29 cellular contexts compared by ENCODE assay signal in the genomic region with DNA sequence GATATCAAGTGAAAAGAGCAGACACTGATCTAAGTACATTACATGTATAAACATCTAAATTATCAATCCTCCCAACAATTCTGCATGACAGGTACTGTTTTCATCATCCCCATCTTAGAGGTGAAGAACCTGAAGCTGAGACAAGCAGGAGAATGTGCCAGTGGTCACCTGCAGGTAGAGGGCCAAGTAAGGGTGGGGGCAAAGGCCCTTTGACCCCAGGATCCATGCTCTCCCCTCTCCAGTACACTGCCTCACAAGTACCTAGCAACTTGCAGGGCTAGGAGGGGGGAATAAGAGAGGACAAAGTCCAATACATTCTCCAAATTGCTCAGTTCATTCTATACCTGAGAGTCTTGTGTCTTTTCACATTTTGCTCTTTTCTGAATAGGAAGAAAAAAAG. TPM values are rescaled to one million over a fixed set of nuclear protein-coding genes. Genes with fewer than 3 reads are reported as not detected.
"Had no signal": no experiment of that assay in that cellular context is flagged by ENCODE, and none has a peak within 500 bp of the region (broad histone marks: within the 10 kb centered on the region; RNA-seq: fewer than 3 reads in every experiment).

No MANE protein-coding gene starts in this region.

- H3K4me1 ChIP-seq: neural progenitor cell, parathyroid adenoma, psoas muscle, spleen, thyroid gland, tibial nerve, upper lobe of left lung had no signal

- H3K4me2 ChIP-seq: neural progenitor cell, smooth muscle cell had no signal

- H2AFZ ChIP-seq: neural progenitor cell, parathyroid adenoma had no signal

- H3K27me3 ChIP-seq: neural progenitor cell, ovary, spleen, stomach, thyroid gland, tibial nerve, upper lobe of left lung, vagina had no signal

- H3K4me1 Mint-ChIP-seq: natural killer cell; nephron; neural progenitor cell; stimulated activated effector memory CD8-positive, alpha-beta T cell treated with anti-CD3 and anti-CD28 coated beads, Interleukin-12 subunit alpha, Interleukin-12 subunit beta, amount 100 ng/mL, for 72 hours; stimulated activated naive B cell treated with anti-CD40 and anti-IgM and Interleukin-4, amounts not matched to agents 10 μg/mL and 1 μg/mL and 100 μg/mL, for 72 hours had no signal

- H3K9me3 Mint-ChIP-seq: natural killer cell; nephron; neural progenitor cell; stimulated activated effector memory CD8-positive, alpha-beta T cell treated with anti-CD3 and anti-CD28 coated beads, Interleukin-12 subunit alpha, Interleukin-12 subunit beta, amount 100 ng/mL, for 72 hours; stimulated activated naive B cell treated with anti-CD40 and anti-IgM and Interleukin-4, amounts not matched to agents 10 μg/mL and 1 μg/mL and 100 μg/mL, for 72 hours; stimulated activated naive CD8-positive, alpha-beta T cell treated with anti-CD3 and anti-CD28 coated beads, Interleukin-15, Interleukin-2, amounts not matched to agents 100 ng/mL and 50 ng/mL, for 24 hours had no signal

- H3K9me3 ChIP-seq: ovary, psoas muscle, spleen, stomach, thoracic aorta, thyroid gland, tibial nerve, upper lobe of left lung, vagina had no signal

- H3K27me3 Mint-ChIP-seq: progenitor cell of endocrine pancreas; stimulated activated naive B cell treated with anti-CD40 and anti-IgM and Interleukin-4, amounts not matched to agents 10 μg/mL and 1 μg/mL and 100 μg/mL, for 72 hours; stimulated activated naive CD8-positive, alpha-beta T cell treated with anti-CD3 and anti-CD28 coated beads, Interleukin-15, Interleukin-2, amounts not matched to agents 100 ng/mL and 50 ng/mL, for 24 hours had no signal

- H3K4me3 Mint-ChIP-seq: natural killer cell; nephron; neural progenitor cell; stimulated activated effector memory CD8-positive, alpha-beta T cell treated with anti-CD3 and anti-CD28 coated beads, Interleukin-12 subunit alpha, Interleukin-12 subunit beta, amount 100 ng/mL, for 72 hours; stimulated activated naive B cell treated with anti-CD40 and anti-IgM and Interleukin-4, amounts not matched to agents 10 μg/mL and 1 μg/mL and 100 μg/mL, for 72 hours; stimulated activated naive CD8-positive, alpha-beta T cell treated with anti-CD3 and anti-CD28 coated beads, Interleukin-15, Interleukin-2, amounts not matched to agents 100 ng/mL and 50 ng/mL, for 24 hours had no signal

- H3K4me3 ChIP-seq: neural progenitor cell, ovary, psoas muscle, skin epidermis, smooth muscle cell, spleen, stomach, thoracic aorta, thyroid gland, tibial nerve, upper lobe of left lung, vagina had no signal

- ATAC-seq: natural killer cell; psoas muscle; right cardiac atrium; sciatic nerve; stimulated activated effector memory CD8-positive, alpha-beta T cell treated with anti-CD3 and anti-CD28 coated beads, Interleukin-12 subunit alpha, Interleukin-12 subunit beta, amount 100 ng/mL, for 72 hours; stimulated activated naive B cell treated with anti-CD40 and anti-IgM and Interleukin-4, amounts not matched to agents 10 μg/mL and 1 μg/mL and 100 μg/mL, for 72 hours had no signal

- FAIRE-seq: urothelium cell line had no signal

- H3K9ac ChIP-seq: neural progenitor cell, parathyroid adenoma had no signal

- H3K27ac Mint-ChIP-seq: natural killer cell; nephron; neural progenitor cell; progenitor cell of endocrine pancreas; stimulated activated effector memory CD8-positive, alpha-beta T cell treated with anti-CD3 and anti-CD28 coated beads, Interleukin-12 subunit alpha, Interleukin-12 subunit beta, amount 100 ng/mL, for 72 hours; stimulated activated naive B cell treated with anti-CD40 and anti-IgM and Interleukin-4, amounts not matched to agents 10 μg/mL and 1 μg/mL and 100 μg/mL, for 72 hours; stimulated activated naive CD8-positive, alpha-beta T cell treated with anti-CD3 and anti-CD28 coated beads, Interleukin-15, Interleukin-2, amounts not matched to agents 100 ng/mL and 50 ng/mL, for 24 hours had no signal

- DNase-seq: natural killer cell; occipital lobe; ovary; posterior cingulate gyrus; psoas muscle; right cardiac atrium; spleen; stimulated activated CD4-positive, alpha-beta T cell treated with anti-CD3 and anti-CD28 coated beads, Interleukin-12 subunit alpha, Interleukin-12 subunit beta, amount 100 ng/mL, for 4 hours; stimulated activated CD4-positive, alpha-beta T cell treated with anti-CD3 and anti-CD28 coated beads, Interleukin-1b, Interleukin-23, amount 100 ng/mL, for 48 hours; stimulated activated CD4-positive, alpha-beta T cell treated with anti-CD3 and anti-CD28 coated beads, Interleukin-4, amount 100 ng/mL, for 1 hour; stimulated activated naive B cell treated with anti-CD40 and anti-IgM and Interleukin-4, amounts not matched to agents 10 μg/mL and 1 μg/mL and 100 μg/mL, for 72 hours; stimulated activated naive CD4-positive, alpha-beta T cell treated with Interleukin-2 at 50 U/mL for 16 hours; stomach; thyroid gland; trophoblast cell; upper lobe of left lung had no signal

- H3K36me3 ChIP-seq: neural progenitor cell, ovary, thoracic aorta, tibial nerve had no signal

- H3K79me2 ChIP-seq: parathyroid adenoma had no signal

- H3K27ac ChIP-seq: neural progenitor cell, ovary, parathyroid adenoma, psoas muscle, skin epidermis, spleen, stomach, thoracic aorta, thyroid gland, tibial nerve, upper lobe of left lung, vagina had no signal

RNA-seq across cellular contexts. Expression of a gene that starts 8.3 kb away (rescaled TPM):
- polyA plus RNA-seq: smooth muscle cell had no signal
